In the genomic region with DNA sequence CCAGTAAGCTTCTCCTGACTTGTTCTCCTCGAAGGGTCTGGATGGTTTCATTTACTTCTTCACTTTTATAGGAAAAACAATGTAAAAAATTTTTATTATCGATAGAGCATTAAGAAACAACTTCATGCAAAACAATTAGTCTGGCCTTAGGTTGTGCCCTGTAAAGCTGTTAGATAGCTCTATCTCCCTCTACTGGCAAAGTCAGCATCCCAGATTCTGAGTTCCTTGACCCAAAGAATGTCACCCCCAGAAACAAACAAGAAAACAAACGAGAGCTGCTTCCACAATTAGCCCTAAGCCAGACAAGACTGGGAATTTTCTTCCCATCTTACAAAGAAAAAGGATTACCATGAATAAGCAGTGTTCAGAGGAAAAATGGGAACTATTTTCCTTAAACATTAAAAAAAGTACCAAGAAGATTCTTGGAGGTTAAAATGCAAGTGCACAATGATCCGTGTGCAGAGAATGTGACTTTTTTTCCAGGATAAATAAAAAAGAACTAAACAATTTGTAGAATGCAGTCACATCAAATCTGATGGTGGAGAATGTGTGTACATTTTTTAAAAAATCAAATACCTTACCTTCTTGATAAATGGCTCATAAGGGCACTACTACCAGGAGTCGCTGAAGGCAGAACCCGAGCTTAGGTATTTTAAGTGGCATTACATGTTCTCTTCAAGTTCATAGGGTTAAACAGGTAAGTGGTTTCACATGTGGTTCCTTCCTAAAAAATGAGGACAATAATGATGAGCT, we compare ENCODE assay signal across 1 cellular context.
TF ChIP-seq lines count a peak whose summit lies in the region.

No MANE protein-coding gene starts in this region.

TF ChIP-seq in K562, 482 proteins besides CTCF, POLR2A, EP300 and RAD21 (continued from another document):
- TF ChIP-seq, protein P1, sequence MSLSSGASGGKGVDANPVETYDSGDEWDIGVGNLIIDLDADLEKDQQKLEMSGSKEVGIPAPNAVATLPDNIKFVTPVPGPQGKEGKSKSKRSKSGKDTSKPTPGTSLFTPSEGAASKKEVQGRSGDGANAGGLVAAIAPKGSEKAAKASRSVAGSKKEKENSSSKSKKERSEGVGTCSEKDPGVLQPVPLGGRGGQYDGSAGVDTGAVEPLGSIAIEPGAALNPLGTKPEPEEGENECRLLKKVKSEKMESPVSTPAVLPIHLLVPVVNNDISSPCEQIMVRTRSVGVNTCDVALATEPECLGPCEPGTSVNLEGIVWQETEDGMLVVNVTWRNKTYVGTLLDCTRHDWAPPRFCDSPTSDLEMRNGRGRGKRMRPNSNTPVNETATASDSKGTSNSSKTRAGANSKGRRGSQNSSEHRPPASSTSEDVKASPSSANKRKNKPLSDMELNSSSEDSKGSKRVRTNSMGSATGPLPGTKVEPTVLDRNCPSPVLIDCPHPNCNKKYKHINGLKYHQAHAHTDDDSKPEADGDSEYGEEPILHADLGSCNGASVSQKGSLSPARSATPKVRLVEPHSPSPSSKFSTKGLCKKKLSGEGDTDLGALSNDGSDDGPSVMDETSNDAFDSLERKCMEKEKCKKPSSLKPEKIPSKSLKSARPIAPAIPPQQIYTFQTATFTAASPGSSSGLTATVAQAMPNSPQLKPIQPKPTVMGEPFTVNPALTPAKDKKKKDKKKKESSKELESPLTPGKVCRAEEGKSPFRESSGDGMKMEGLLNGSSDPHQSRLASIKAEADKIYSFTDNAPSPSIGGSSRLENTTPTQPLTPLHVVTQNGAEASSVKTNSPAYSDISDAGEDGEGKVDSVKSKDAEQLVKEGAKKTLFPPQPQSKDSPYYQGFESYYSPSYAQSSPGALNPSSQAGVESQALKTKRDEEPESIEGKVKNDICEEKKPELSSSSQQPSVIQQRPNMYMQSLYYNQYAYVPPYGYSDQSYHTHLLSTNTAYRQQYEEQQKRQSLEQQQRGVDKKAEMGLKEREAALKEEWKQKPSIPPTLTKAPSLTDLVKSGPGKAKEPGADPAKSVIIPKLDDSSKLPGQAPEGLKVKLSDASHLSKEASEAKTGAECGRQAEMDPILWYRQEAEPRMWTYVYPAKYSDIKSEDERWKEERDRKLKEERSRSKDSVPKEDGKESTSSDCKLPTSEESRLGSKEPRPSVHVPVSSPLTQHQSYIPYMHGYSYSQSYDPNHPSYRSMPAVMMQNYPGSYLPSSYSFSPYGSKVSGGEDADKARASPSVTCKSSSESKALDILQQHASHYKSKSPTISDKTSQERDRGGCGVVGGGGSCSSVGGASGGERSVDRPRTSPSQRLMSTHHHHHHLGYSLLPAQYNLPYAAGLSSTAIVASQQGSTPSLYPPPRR (CRISPR knock-in tag; IDR thresholded peaks at IDR 0.05; ENCODE audit: borderline replicate concordance), result no peak
- TF ChIP-seq ZNF699 (CRISPR knock-in tag; IDR thresholded peaks at IDR 0.05; ENCODE audit: insufficient replicate concordance) (no peak), CBFA2T2 (conservative IDR thresholded peaks at IDR 0.05) (no peak), FUS (optimal IDR thresholded peaks at IDR 0.05; ENCODE audit: low read depth, low read length) (no peak), ZNF239 (CRISPR knock-in tag; IDR thresholded peaks at IDR 0.05) (no peak), MEF2A (IDR thresholded peaks at IDR 0.05; ENCODE audit: control insufficient read depth, low read depth, low read length) (no peak)
- TF ChIP-seq, protein P2, sequence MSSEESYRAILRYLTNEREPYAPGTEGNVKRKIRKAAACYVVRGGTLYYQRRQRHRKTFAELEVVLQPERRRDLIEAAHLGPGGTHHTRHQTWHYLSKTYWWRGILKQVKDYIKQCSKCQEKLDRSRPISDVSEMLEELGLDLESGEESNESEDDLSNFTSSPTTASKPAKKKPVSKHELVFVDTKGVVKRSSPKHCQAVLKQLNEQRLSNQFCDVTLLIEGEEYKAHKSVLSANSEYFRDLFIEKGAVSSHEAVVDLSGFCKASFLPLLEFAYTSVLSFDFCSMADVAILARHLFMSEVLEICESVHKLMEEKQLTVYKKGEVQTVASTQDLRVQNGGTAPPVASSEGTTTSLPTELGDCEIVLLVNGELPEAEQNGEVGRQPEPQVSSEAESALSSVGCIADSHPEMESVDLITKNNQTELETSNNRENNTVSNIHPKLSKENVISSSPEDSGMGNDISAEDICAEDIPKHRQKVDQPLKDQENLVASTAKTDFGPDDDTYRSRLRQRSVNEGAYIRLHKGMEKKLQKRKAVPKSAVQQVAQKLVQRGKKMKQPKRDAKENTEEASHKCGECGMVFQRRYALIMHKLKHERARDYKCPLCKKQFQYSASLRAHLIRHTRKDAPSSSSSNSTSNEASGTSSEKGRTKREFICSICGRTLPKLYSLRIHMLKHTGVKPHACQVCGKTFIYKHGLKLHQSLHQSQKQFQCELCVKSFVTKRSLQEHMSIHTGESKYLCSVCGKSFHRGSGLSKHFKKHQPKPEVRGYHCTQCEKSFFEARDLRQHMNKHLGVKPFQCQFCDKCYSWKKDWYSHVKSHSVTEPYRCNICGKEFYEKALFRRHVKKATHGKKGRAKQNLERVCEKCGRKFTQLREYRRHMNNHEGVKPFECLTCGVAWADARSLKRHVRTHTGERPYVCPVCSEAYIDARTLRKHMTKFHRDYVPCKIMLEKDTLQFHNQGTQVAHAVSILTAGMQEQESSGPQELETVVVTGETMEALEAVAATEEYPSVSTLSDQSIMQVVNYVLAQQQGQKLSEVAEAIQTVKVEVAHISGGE (CRISPR knock-in tag; IDR thresholded peaks at IDR 0.05), result no peak
- TF ChIP-seq, protein P3, sequence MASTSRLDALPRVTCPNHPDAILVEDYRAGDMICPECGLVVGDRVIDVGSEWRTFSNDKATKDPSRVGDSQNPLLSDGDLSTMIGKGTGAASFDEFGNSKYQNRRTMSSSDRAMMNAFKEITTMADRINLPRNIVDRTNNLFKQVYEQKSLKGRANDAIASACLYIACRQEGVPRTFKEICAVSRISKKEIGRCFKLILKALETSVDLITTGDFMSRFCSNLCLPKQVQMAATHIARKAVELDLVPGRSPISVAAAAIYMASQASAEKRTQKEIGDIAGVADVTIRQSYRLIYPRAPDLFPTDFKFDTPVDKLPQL (IDR thresholded peaks at IDR 0.05; ENCODE audit: extremely low read depth, insufficient read length), result no peak
- TF ChIP-seq, protein P4, sequence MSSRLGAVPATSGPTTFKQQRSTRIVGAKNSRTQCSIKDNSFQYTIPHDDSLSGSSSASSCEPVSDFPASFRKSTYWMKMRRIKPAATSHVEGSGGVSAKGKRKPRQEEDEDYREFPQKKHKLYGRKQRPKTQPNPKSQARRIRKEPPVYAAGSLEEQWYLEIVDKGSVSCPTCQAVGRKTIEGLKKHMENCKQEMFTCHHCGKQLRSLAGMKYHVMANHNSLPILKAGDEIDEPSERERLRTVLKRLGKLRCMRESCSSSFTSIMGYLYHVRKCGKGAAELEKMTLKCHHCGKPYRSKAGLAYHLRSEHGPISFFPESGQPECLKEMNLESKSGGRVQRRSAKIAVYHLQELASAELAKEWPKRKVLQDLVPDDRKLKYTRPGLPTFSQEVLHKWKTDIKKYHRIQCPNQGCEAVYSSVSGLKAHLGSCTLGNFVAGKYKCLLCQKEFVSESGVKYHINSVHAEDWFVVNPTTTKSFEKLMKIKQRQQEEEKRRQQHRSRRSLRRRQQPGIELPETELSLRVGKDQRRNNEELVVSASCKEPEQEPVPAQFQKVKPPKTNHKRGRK (tag; IDR thresholded peaks at IDR 0.05), result 0 out of 2 replicates have a peak, but pooled peaks have one; percentile 22
- TF ChIP-seq, protein P5, sequence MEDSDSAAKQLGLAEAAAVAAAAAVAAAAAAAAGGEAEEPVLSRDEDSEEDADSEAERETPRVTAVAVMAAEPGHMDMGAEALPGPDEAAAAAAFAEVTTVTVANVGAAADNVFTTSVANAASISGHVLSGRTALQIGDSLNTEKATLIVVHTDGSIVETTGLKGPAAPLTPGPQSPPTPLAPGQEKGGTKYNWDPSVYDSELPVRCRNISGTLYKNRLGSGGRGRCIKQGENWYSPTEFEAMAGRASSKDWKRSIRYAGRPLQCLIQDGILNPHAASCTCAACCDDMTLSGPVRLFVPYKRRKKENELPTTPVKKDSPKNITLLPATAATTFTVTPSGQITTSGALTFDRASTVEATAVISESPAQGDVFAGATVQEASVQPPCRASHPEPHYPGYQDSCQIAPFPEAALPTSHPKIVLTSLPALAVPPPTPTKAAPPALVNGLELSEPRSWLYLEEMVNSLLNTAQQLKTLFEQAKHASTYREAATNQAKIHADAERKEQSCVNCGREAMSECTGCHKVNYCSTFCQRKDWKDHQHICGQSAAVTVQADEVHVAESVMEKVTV (CRISPR knock-in tag; IDR thresholded peaks at IDR 0.05), result no peak
